In the genomic region with DNA sequence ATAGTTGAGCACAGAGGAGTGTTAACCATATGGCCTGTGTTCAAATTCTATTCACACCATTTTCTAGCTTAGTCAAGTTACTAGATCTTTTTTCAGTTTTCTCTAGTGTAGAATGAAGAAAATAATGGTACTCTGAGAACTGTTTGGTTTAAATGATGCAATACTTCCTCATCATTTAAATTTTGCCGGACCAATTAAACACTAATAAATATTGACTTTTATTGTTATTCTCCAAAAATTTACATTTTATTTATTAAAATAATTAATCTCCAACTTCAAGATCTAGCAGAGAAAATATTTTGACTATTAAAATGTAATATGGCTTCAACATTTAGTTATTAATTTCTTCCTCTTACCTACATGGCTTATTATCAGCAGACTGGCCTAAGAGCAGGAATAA, we compare ENCODE assay signal across 26 cellular contexts.
DNase-seq lines count a peak whose midpoint lies in the region; ATAC-seq, FAIRE-seq and TF ChIP-seq lines count a peak whose summit lies in the region.
"Had no signal": no experiment of that assay in that cellular context is flagged by ENCODE, and none has a peak within 500 bp of the region (broad histone marks: within the 10 kb centered on the region; RNA-seq: fewer than 3 reads in every experiment).

No MANE protein-coding gene starts in this region.

- no peak for DNase-seq in WTC11 (ENCODE audit: low spot score)
- no peak for DNase-seq in frontal cortex (ENCODE audit: low spot score in 2 of 2)
- DNase-seq in kidney = no peak
- DNase-seq in amniotic stem cell (lab: John Stamatoyannopoulos, UW) = no peak
- DNase-seq in stimulated activated CD4-positive, alpha-beta T cell treated with anti-CD3 and anti-CD28 coated beads, Interleukin-2, amount 100 ng/mL, for 48 hours = no peak
- DNase-seq in GF-D8 (lab: John Stamatoyannopoulos, UW) = no peak
- DNase-seq: 8988T; ACHN; BE2C; C1 segment of cervical spinal cord; CD4-positive, alpha-beta memory T cell; CD4-positive, CD25-positive, alpha-beta regulatory T cell; CD8-positive, alpha-beta memory T cell; COR-L47; DMS 273 treated with DMSO at 0.1 percent for 48 hours; DMS153; DMS53; DMS79; DND-41; EL had no signal

- TF ChIP-seq CTCF in WTC11 (IDR thresholded peaks at IDR 0.05) (no peak), kidney (IDR thresholded peaks at IDR 0.05; ENCODE audit: borderline replicate concordance, extremely low read depth, insufficient read depth) (no peak)

- no peak for ATAC-seq in WTC11
- ATAC-seq: GM12878 had no signal

- POLR2A ChIA-PET in WTC11 (lab: Charles Lee) = no interaction called here

- FAIRE-seq in frontal cortex (lab: Jason Lieb, UNC) (peak; percentile 13), kidney (lab: Jason Lieb, UNC) (peak; percentile 11)
- FAIRE-seq: A204.1, GM12878, GM12892, GM18507 had no signal

- peaks cover 8% of the 10 kb centered on the region for H3K36me3 Mint-ChIP-seq in WTC11
- H3K36me3 Mint-ChIP-seq: CD14-positive monocyte; CD4-positive, alpha-beta memory T cell; CD4-positive, CD25-positive, alpha-beta regulatory T cell; CD8-positive, alpha-beta memory T cell had no signal

- H3K9me3 Mint-ChIP-seq in WTC11 = peaks cover 11% of the 10 kb centered on the region

- H3K9me3 ChIP-seq in kidney (ENCODE audit: control insufficient read depth in 1 of 2, low read length in 2 of 2) = no peaks in the 10 kb centered on the region
- H3K9me3 ChIP-seq: BE2C, BLaER1 had no signal

- CTCF ChIA-PET in WTC11 (lab: Charles Lee) = no interaction called here

- H3K27me3 Mint-ChIP-seq in WTC11 (ENCODE audit: low read depth) = no peaks in the 10 kb centered on the region
- H3K27me3 Mint-ChIP-seq: CD4-positive, alpha-beta memory T cell; CD4-positive, CD25-positive, alpha-beta regulatory T cell; CD8-positive, alpha-beta memory T cell had no signal

- no peak overlapping the region for H3K27ac ChIP-seq in kidney (ENCODE audit: low read depth in 2 of 2, low read length in 2 of 2)
- H3K27ac ChIP-seq: BLaER1 had no signal

- H3K36me3 ChIP-seq in kidney (ENCODE audit: control insufficient read depth in 1 of 2, insufficient read depth in 2 of 2, low read length in 2 of 2) = no peaks in the 10 kb centered on the region
- H3K36me3 ChIP-seq: BE2C, BLaER1 had no signal

- H3K4me3 ChIP-seq in kidney (ENCODE audit: low read length in 2 of 2) = no peak overlapping the region
- H3K4me3 ChIP-seq: BLaER1, GM12878 had no signal

- H3K4me1 Mint-ChIP-seq in WTC11 = peaks cover 8% of the 10 kb centered on the region
- H3K4me1 Mint-ChIP-seq: CD14-positive monocyte; CD4-positive, alpha-beta memory T cell; CD4-positive, CD25-positive, alpha-beta regulatory T cell; CD8-positive, alpha-beta memory T cell had no signal

- no peak overlapping the region for H3K27ac Mint-ChIP-seq in WTC11
- H3K27ac Mint-ChIP-seq: CD14-positive monocyte; CD4-positive, alpha-beta memory T cell; CD4-positive, CD25-positive, alpha-beta regulatory T cell; CD8-positive, alpha-beta memory T cell had no signal

- no peak overlapping the region for H3K4me3 Mint-ChIP-seq in WTC11
- H3K4me3 Mint-ChIP-seq: CD14-positive monocyte; CD4-positive, alpha-beta memory T cell; CD4-positive, CD25-positive, alpha-beta regulatory T cell; CD8-positive, alpha-beta memory T cell had no signal

- H3K9ac ChIP-seq in kidney (ENCODE audit: low read length in 2 of 2) = no peak overlapping the region
- H3K9ac ChIP-seq: BLaER1 had no signal

- H3K4me1 ChIP-seq in kidney (ENCODE audit: control insufficient read depth in 1 of 2, insufficient read depth in 1 of 2, low read depth in 1 of 2, low read length in 2 of 2) = no peaks in the 10 kb centered on the region
- H3K4me1 ChIP-seq: BE2C, BLaER1 had no signal

- intact Hi-C loops in kidney (cut with DNase I) = no loop called here

TF ChIP-seq in WTC11, 78 proteins besides CTCF, POLR2A, EP300 and RAD21:
- TF ChIP-seq MAX (CRISPR knock-in tag; IDR thresholded peaks at IDR 0.05) = no peak
- TF ChIP-seq PREB (CRISPR knock-in tag; IDR thresholded peaks at IDR 0.05; ENCODE audit: borderline replicate concordance) = no peak
- TF ChIP-seq SP1 (CRISPR knock-in tag; conservative IDR thresholded peaks at IDR 0.05) = no peak
- peak; percentile 82; the same call in 1 of the 2 replicates for TF ChIP-seq HMGA2 (CRISPR knock-in tag; IDR thresholded peaks at IDR 0.05)
- no peak for TF ChIP-seq USF1 (CRISPR knock-in tag; IDR thresholded peaks at IDR 0.05)
